27 cellular contexts compared by ENCODE assay signal in the genomic region with DNA sequence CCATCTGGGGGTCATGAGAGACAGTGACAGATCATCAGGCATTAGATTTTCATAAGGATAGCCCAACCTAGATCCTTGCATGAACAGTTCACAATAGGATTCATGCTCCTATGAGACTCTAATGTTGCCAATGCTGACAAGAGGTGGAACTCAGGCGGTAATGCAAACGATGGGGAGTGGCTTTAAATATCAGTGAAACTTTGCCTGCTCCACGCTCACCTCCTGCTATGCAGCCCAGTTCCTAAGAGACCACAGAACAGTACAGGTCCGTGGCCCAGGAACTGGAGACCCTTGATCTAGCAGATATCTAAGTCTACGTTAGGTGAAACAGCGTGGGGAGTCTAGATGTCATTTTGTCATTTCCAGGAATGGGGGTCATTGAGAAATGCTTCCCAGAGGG.
"Had no signal": no experiment of that assay in that cellular context is flagged by ENCODE, and none has a peak within 500 bp of the region (broad histone marks: within the 10 kb centered on the region; RNA-seq: fewer than 3 reads in every experiment).

No MANE protein-coding gene starts in this region.

- ATAC-seq: natural killer cell treated with Interleukin-12 subunit alpha and Interleukin-12 subunit beta and Interleukin-15 and Interleukin-18, amount 100 ng/mL, for 72 hours; pancreas; right cardiac atrium; right lobe of liver; stimulated activated effector memory CD8-positive, alpha-beta T cell treated with anti-CD3 and anti-CD28 coated beads, Interleukin-12 subunit alpha, Interleukin-12 subunit beta, amount 100 ng/mL, for 72 hours; stimulated activated naive B cell treated with anti-CD40 and anti-IgM and Interleukin-4, amounts not matched to agents 10 μg/mL and 1 μg/mL and 100 μg/mL, for 72 hours had no signal

- H3K4me3 Mint-ChIP-seq: natural killer cell treated with Interleukin-12 subunit alpha and Interleukin-12 subunit beta and Interleukin-15 and Interleukin-18, amount 100 ng/mL, for 72 hours; nephron progenitor cell; neural crest cell; stimulated activated effector memory CD8-positive, alpha-beta T cell treated with anti-CD3 and anti-CD28 coated beads, Interleukin-12 subunit alpha, Interleukin-12 subunit beta, amount 100 ng/mL, for 72 hours; stimulated activated naive B cell treated with anti-CD40 and anti-IgM and Interleukin-4, amounts not matched to agents 10 μg/mL and 1 μg/mL and 100 μg/mL, for 72 hours; stimulated activated naive CD8-positive, alpha-beta T cell treated with anti-CD3 and anti-CD28 coated beads, Interleukin-15, Interleukin-2, amounts not matched to agents 100 ng/mL and 50 ng/mL, for 24 hours had no signal

- H3K27ac Mint-ChIP-seq: natural killer cell treated with Interleukin-12 subunit alpha and Interleukin-12 subunit beta and Interleukin-15 and Interleukin-18, amount 100 ng/mL, for 72 hours; nephron progenitor cell; stimulated activated effector memory CD8-positive, alpha-beta T cell treated with anti-CD3 and anti-CD28 coated beads, Interleukin-12 subunit alpha, Interleukin-12 subunit beta, amount 100 ng/mL, for 72 hours; stimulated activated naive B cell treated with anti-CD40 and anti-IgM and Interleukin-4, amounts not matched to agents 10 μg/mL and 1 μg/mL and 100 μg/mL, for 72 hours; stimulated activated naive CD8-positive, alpha-beta T cell treated with anti-CD3 and anti-CD28 coated beads, Interleukin-15, Interleukin-2, amounts not matched to agents 100 ng/mL and 50 ng/mL, for 24 hours had no signal

- H3K27me3 Mint-ChIP-seq: natural killer cell treated with Interleukin-12 subunit alpha and Interleukin-12 subunit beta and Interleukin-15 and Interleukin-18, amount 100 ng/mL, for 72 hours; stimulated activated naive B cell treated with anti-CD40 and anti-IgM and Interleukin-4, amounts not matched to agents 10 μg/mL and 1 μg/mL and 100 μg/mL, for 72 hours; stimulated activated naive CD8-positive, alpha-beta T cell treated with anti-CD3 and anti-CD28 coated beads, Interleukin-15, Interleukin-2, amounts not matched to agents 100 ng/mL and 50 ng/mL, for 24 hours had no signal

- H3K27ac ChIP-seq: neutrophil, pancreas, prostate gland, right lobe of liver, sigmoid colon, stomach, thoracic aorta, thyroid gland, tibial nerve, upper lobe of left lung, vagina had no signal

- H3K4me3 ChIP-seq: pancreas, prostate gland, right lobe of liver, sigmoid colon, stomach, thoracic aorta, thyroid gland, tibial nerve, upper lobe of left lung, vagina had no signal

- H3K9me3 ChIP-seq: neutrophil, pancreas, prostate gland, right lobe of liver, sigmoid colon, stomach, thoracic aorta, thyroid gland, upper lobe of left lung, vagina had no signal

- FAIRE-seq: pancreas, small intestine, urothelium cell line had no signal

- H3K27me3 ChIP-seq: neutrophil, pancreas, right lobe of liver, sigmoid colon, stomach, thyroid gland, tibial nerve, upper lobe of left lung, vagina had no signal

- H3K4me1 Mint-ChIP-seq: nephron progenitor cell; neural crest cell; stimulated activated effector memory CD8-positive, alpha-beta T cell treated with anti-CD3 and anti-CD28 coated beads, Interleukin-12 subunit alpha, Interleukin-12 subunit beta, amount 100 ng/mL, for 72 hours had no signal

- H3K36me3 Mint-ChIP-seq: natural killer cell treated with Interleukin-12 subunit alpha and Interleukin-12 subunit beta and Interleukin-15 and Interleukin-18, amount 100 ng/mL, for 72 hours; stimulated activated effector memory CD8-positive, alpha-beta T cell treated with anti-CD3 and anti-CD28 coated beads, Interleukin-12 subunit alpha, Interleukin-12 subunit beta, amount 100 ng/mL, for 72 hours had no signal

- H3K36me3 ChIP-seq: neutrophil, pancreas, prostate gland, right lobe of liver, sigmoid colon, stomach, thoracic aorta, thyroid gland, tibial nerve, upper lobe of left lung, vagina had no signal

- H3K9me3 Mint-ChIP-seq: natural killer cell treated with Interleukin-12 subunit alpha and Interleukin-12 subunit beta and Interleukin-15 and Interleukin-18, amount 100 ng/mL, for 72 hours; stimulated activated effector memory CD8-positive, alpha-beta T cell treated with anti-CD3 and anti-CD28 coated beads, Interleukin-12 subunit alpha, Interleukin-12 subunit beta, amount 100 ng/mL, for 72 hours; stimulated activated naive B cell treated with anti-CD40 and anti-IgM and Interleukin-4, amounts not matched to agents 10 μg/mL and 1 μg/mL and 100 μg/mL, for 72 hours; stimulated activated naive CD8-positive, alpha-beta T cell treated with anti-CD3 and anti-CD28 coated beads, Interleukin-15, Interleukin-2, amounts not matched to agents 100 ng/mL and 50 ng/mL, for 24 hours had no signal

- DNase-seq: nephron progenitor cell; nucleus accumbens; pancreas; right cardiac atrium; right lobe of liver; sigmoid colon; small intestine; stimulated activated CD4-positive, alpha-beta T cell treated with anti-CD3 and anti-CD28 coated beads, Interleukin-15, amount 100 ng/mL, for 24 hours; stimulated activated CD4-positive, alpha-beta T cell treated with anti-CD3 and anti-CD28 coated beads, Interleukin-2, amount 100 ng/mL, for 24 hours; stimulated activated CD4-positive, alpha-beta T cell treated with anti-CD3 and anti-CD28 coated beads, Interleukin-2, amount 100 ng/mL, for 48 hours; stimulated activated CD4-positive, alpha-beta T cell treated with anti-CD3 and anti-CD28 coated beads, Interleukin-4, amount 100 ng/mL, for 24 hours; stimulated activated naive B cell treated with anti-CD40 and anti-IgM and Interleukin-4, amounts not matched to agents 10 μg/mL and 1 μg/mL and 100 μg/mL, for 72 hours; stimulated activated naive CD4-positive, alpha-beta T cell treated with Interleukin-2 at 50 U/mL for 16 hours; stomach; thyroid gland; trophoblast cell; upper lobe of left lung had no signal

- H3K4me1 ChIP-seq: pancreas, prostate gland, sigmoid colon, thyroid gland, tibial nerve, vagina had no signal
